ENCODE assay signal across 16 cellular contexts in genomic region chr11:56842829-56843794, GRCh38.
"Had no signal": no experiment of that assay in that cellular context is flagged by ENCODE, and none has a peak within 500 bp of the region (broad histone marks: within the 10 kb centered on the region; RNA-seq: fewer than 3 reads in every experiment).

No MANE protein-coding gene starts in this region.

- ATAC-seq: natural killer cell; stimulated activated memory B cell treated with anti-CD40 and anti-IgM and Interleukin-4, amounts not matched to agents 10 μg/mL and 1 μg/mL and 100 μg/mL, for 72 hours had no signal

- H3K27me3 ChIP-seq: ascending aorta, hepatocyte, pancreas, spleen, upper lobe of left lung had no signal

- DNase-seq: activated CD4-positive, alpha-beta T cell treated with anti-CD3 and anti-CD28 coated beads, Interleukin-2, amount 50 U/mL, for 4 hours; activated gamma-delta T cell; effector CD4-positive, alpha-beta T cell; kidney; mesendoderm; natural killer cell; pancreas; sigmoid colon; spleen; stimulated activated CD4-positive, alpha-beta T cell treated with anti-CD3 and anti-CD28 coated beads, Interleukin-4, amount 100 ng/mL, for 4 hours; upper lobe of left lung had no signal

- H3K4me1 ChIP-seq: ascending aorta had no signal

- H3K4me3 ChIP-seq: ascending aorta, hepatocyte, pancreas, sigmoid colon, spleen, thoracic aorta, upper lobe of left lung had no signal

- H3K36me3 ChIP-seq: ascending aorta, neutrophil, pancreas, sigmoid colon, spleen, thoracic aorta, upper lobe of left lung had no signal

- H3K9me3 ChIP-seq: ascending aorta, neutrophil, pancreas, sigmoid colon, spleen, thoracic aorta, upper lobe of left lung had no signal

- H3K27ac ChIP-seq: ascending aorta, hepatocyte, neutrophil, pancreas, sigmoid colon, spleen, thoracic aorta, upper lobe of left lung had no signal
